Comparison of ENCODE assay signal across 8 cellular contexts in genomic region chr20:13995841-13996240, GRCh38. TPM values are rescaled to one million over a fixed set of nuclear protein-coding genes. Genes with fewer than 3 reads are reported as not detected.
A peak's percentile ranks its signal among the peaks of the same experiment; 100 is the strongest.
DNase-seq lines count a peak whose midpoint lies in the region; ATAC-seq and TF ChIP-seq lines count a peak whose summit lies in the region.

No MANE protein-coding gene starts in this region.

- H3K9me3 Mint-ChIP-seq in T-helper 2 cell treated with Interferon-gamma antibody and Interleukin-4, amounts not matched to agents 5 μg/mL and 100 μg/mL, for 36 hours, result peaks cover 14% of the 10 kb centered on the region

- no peaks in the 10 kb centered on the region for H3K4me1 Mint-ChIP-seq in T-helper 2 cell treated with Interferon-gamma antibody and Interleukin-4, amounts not matched to agents 5 μg/mL and 100 μg/mL, for 36 hours (ENCODE audit: low read depth)

- peak in 1 of 6 experiments; percentile 15 for TF ChIP-seq CTCF in adrenal gland (IDR thresholded peaks at IDR 0.05)
- TF ChIP-seq CTCF in retinal pigment epithelial cell (conservative IDR thresholded peaks at IDR 0.05; ENCODE audit: low read depth, low read length), result no peak

- H3K27ac ChIP-seq in adrenal gland (peak overlapping the region in 3 of 5 donors; percentile 70 to 80 (median 73)), iPS DF 6.9 (ENCODE audit: low read length) (no peak overlapping the region)

- DNase-seq in COLO668 (lab: John Stamatoyannopoulos, UW; ENCODE audit: unreplicated experiment), result peak; percentile 92
- DNase-seq in NCI-H1048 (lab: John Stamatoyannopoulos, UW), result peak; percentile 11
- peak; percentile 40 to 65 (median 53) for DNase-seq in adrenal gland
- DNase-seq in iPS DF 6.9 (ENCODE audit: low read depth, low spot score), result no peak
- no peak for DNase-seq in retinal pigment epithelial cell (ENCODE audit: low read depth)
- no peak for DNase-seq in T-helper 2 cell treated with Interferon-gamma antibody and Interleukin-4, amounts not matched to agents 5 μg/mL and 100 μg/mL, for 36 hours (ENCODE audit: low spot score)

- H3K4me3 ChIP-seq in adrenal gland (peak overlapping the region in 3 of 4 donors; percentile 50 to 94 (median 64)), iPS DF 6.9 (ENCODE audit: low read length) (peak overlapping the region; percentile 77; the same call in 1 of the 2 replicates), retinal pigment epithelial cell (ENCODE audit: low read length) (peak overlapping the region; percentile 70)

- 0 to 1% (median 1%) methylated on average over 4 to 52 of the region's 52 CpGs for WGBS in adrenal gland, 4 donors
- WGBS in iPS DF 6.9 (ENCODE audit: insufficient coverage, insufficient read length), result no CpG with 5 or more reads among the region's 52 CpGs

- ATAC-seq in HG02885 (IDR thresholded peaks at IDR 0.05; ENCODE audit: poor library complexity, unreplicated experiment), result no peak
- ATAC-seq in HG02884 (IDR thresholded peaks at IDR 0.05; ENCODE audit: unreplicated experiment), result no peak

- TF ChIP-seq POLR2A in adrenal gland (IDR thresholded peaks at IDR 0.05), result no peak

- H3K27ac Mint-ChIP-seq in T-helper 2 cell treated with Interferon-gamma antibody and Interleukin-4, amounts not matched to agents 5 μg/mL and 100 μg/mL, for 36 hours, result no peak overlapping the region

- H3K27me3 Mint-ChIP-seq in T-helper 2 cell treated with Interferon-gamma antibody and Interleukin-4, amounts not matched to agents 5 μg/mL and 100 μg/mL, for 36 hours (ENCODE audit: low read depth), result peaks cover 15% of the 10 kb centered on the region

- H3K4me3 Mint-ChIP-seq in T-helper 2 cell treated with Interferon-gamma antibody and Interleukin-4, amounts not matched to agents 5 μg/mL and 100 μg/mL, for 36 hours, result no peak overlapping the region

- H3K9me3 ChIP-seq in adrenal gland (replicated peaks in 1 of 3), result peaks cover 0 to 7% (median 0%) of the 10 kb centered on the region in 3 donors
- no peaks in the 10 kb centered on the region for H3K9me3 ChIP-seq in iPS DF 6.9 (ENCODE audit: control insufficient read depth, insufficient read depth, low read length)

- intact Hi-C loops in adrenal gland (cut with DNase I), result no loop called here

- H3K27me3 ChIP-seq in adrenal gland (no peaks in the 10 kb centered on the region), iPS DF 6.9 (ENCODE audit: control insufficient read depth, insufficient read depth, low read length) (peaks cover 4% of the 10 kb centered on the region; the same call in 1 of the 2 replicates)

- H3K36me3 Mint-ChIP-seq in T-helper 2 cell treated with Interferon-gamma antibody and Interleukin-4, amounts not matched to agents 5 μg/mL and 100 μg/mL, for 36 hours (ENCODE audit: low read depth), result no peaks in the 10 kb centered on the region

- H3K4me1 ChIP-seq in adrenal gland (replicated peaks in 1 of 2) (peaks cover 0 to 6% of the 10 kb centered on the region in 2 donors), iPS DF 6.9 (ENCODE audit: control insufficient read depth, insufficient read depth, low read length) (no peaks in the 10 kb centered on the region)

- H3K36me3 ChIP-seq in adrenal gland (replicated peaks in 1 of 2) (no peaks in the 10 kb centered on the region), iPS DF 6.9 (ENCODE audit: control insufficient read depth, insufficient read depth, low read length) (no peaks in the 10 kb centered on the region)

RNA-seq across cellular contexts. Expression of gene MACROD2, which starts 0.5 kb away (rescaled TPM):
- 10 to 100 TPM in 3 of 8 donors, 1 to 10 TPM in 5; 2.1 to 21.2 (median 7.8) TPM for total RNA-seq in adrenal gland
- 1 to 10 TPM; 1.1 to 6.6 (median 4.2) TPM for polyA plus RNA-seq in adrenal gland

RNA-seq across cellular contexts. Expression of gene SEL1L2, which starts 5.4 kb away (rescaled TPM):
- 1 to 10 TPM in 1 of 8 donors, under 1 TPM in 1, not detected in 6; 0.45 to 2.3 TPM for total RNA-seq in adrenal gland
- under 1 TPM in 1 of 3 donors, not detected in 2; 0.40 TPM for polyA plus RNA-seq in adrenal gland

Comparison
In these comparisons a context has a peak if more than half of its experiments do, and no peak if none do; other contexts are left out.
1. DNase-seq: peak in COLO668 (single experiment), NCI-H1048 (single experiment) and adrenal gland (7 of 7); none in iPS DF 6.9 (single experiment), retinal pigment epithelial cell (single experiment) and T-helper 2 cell treated with Interferon-gamma antibody and Interleukin-4, amounts not matched to agents 5 μg/mL and 100 μg/mL, for 36 hours (single experiment).
2. Peak in every context shown above with its lines, with median percentiles within 50 percentile points of each other: H3K4me3 ChIP-seq.